8 cellular contexts compared by ENCODE assay signal in genomic region chr13:113724780-113725315, GRCh38. TPM values are rescaled to one million over a fixed set of nuclear protein-coding genes. Genes with fewer than 3 reads are reported as not detected.
DNase-seq lines count a peak whose midpoint lies in the region; ATAC-seq and TF ChIP-seq lines count a peak whose summit lies in the region.

No MANE protein-coding gene starts in this region.

- CTCF ChIA-PET in HEK293T (lab: Yijun Ruan, JAX): interaction anchor here (0.7 to 1.2 kb wide), 2 partner anchors 54 to 641 kb away, joined by 3 read pairs; no protein-coding TSS in a partner anchor

- POLR2A ChIA-PET in HEK293T (lab: Yijun Ruan, JAX): no interaction called here

- DNase-seq in GF-D8 (lab: John Stamatoyannopoulos, UW): peak; percentile 38
- peak; percentile 52 for DNase-seq in HEK293T (ENCODE audit: extremely low spot score)
- DNase-seq in NCI-H1105 treated with DMSO at 0.1 percent for 48 hours (lab: John Stamatoyannopoulos, UW): peak; percentile 91
- peak; percentile 89 for DNase-seq in activated CD4-positive, alpha-beta T cell treated with anti-CD3 and anti-CD28 coated beads for 48 hours
- DNase-seq in left lobe of liver (ENCODE audit: low spot score): peak; percentile 70
- DNase-seq in stimulated activated CD4-positive, alpha-beta T cell treated with anti-CD3 and anti-CD28 coated beads, Interleukin-4, amount 100 ng/mL, for 1 hour: peak; percentile 87

- ATAC-seq in left lobe of liver (peak; percentile 96), GM18519 (IDR thresholded peaks at IDR 0.05; ENCODE audit: low FRiP score, unreplicated experiment) (no peak)

- peak overlapping the region; percentile 88 for H3K27ac ChIP-seq in cingulate gyrus (ENCODE audit: low read depth, low read length)

TF ChIP-seq in HEK293T, 16 proteins besides CTCF, POLR2A, EP300 and RAD21:
- TF ChIP-seq FOXA1 (IDR thresholded peaks at IDR 0.05): no peak
- no peak for TF ChIP-seq ARNT (IDR thresholded peaks at IDR 0.05)
- TF ChIP-seq FOXK2 (IDR thresholded peaks at IDR 0.05): no peak
- no peak for TF ChIP-seq FOXM1 (IDR thresholded peaks at IDR 0.05; ENCODE audit: borderline replicate concordance)
- no peak for TF ChIP-seq TARDBP (IDR thresholded peaks at IDR 0.05)
- no peak for TF ChIP-seq ELF4 (IDR thresholded peaks at IDR 0.05)
- no peak for TF ChIP-seq SP1 (IDR thresholded peaks at IDR 0.05)

RNA-seq across cellular contexts. Expression of gene TMEM255B, which starts 34.2 kb away (rescaled TPM):
- total RNA-seq in left lobe of liver: 5.3 TPM

RNA-seq across cellular contexts. Expression of gene GRK1, which starts 57.8 kb away (rescaled TPM):
- total RNA-seq in left lobe of liver: not detected

Comparison
In these comparisons a context has a peak if more than half of its experiments do, and no peak if none do; other contexts are left out.
1. DNase-seq: peak in every context shown above with its lines; median percentile 91 in NCI-H1105 treated with DMSO at 0.1 percent for 48 hours; 89 in activated CD4-positive, alpha-beta T cell treated with anti-CD3 and anti-CD28 coated beads for 48 hours; 87 in stimulated activated CD4-positive, alpha-beta T cell treated with anti-CD3 and anti-CD28 coated beads, Interleukin-4, amount 100 ng/mL, for 1 hour; 70 in left lobe of liver; 52 in HEK293T; 38 in GF-D8.